ENCODE assay signal across 1 cellular context in genomic region chr2:8574196-8575010, GRCh38.
A peak's percentile ranks its signal among the peaks of the same experiment; 100 is the strongest.
TF ChIP-seq lines count a peak whose summit lies in the region.

No MANE protein-coding gene starts in this region.

TF ChIP-seq in HepG2, 621 proteins besides CTCF, POLR2A, EP300 and RAD21 (continued from another document and continues in another):
- TF ChIP-seq PREB (CRISPR knock-in tag; IDR thresholded peaks at IDR 0.05) (0 out of 2 replicates have a peak, but pooled peaks have one; percentile 60), ZNF660 (CRISPR knock-in tag; IDR thresholded peaks at IDR 0.05; ENCODE audit: borderline replicate concordance, low read depth) (0 out of 2 replicates have a peak, but pooled peaks have one; percentile 72), SATB2 (CRISPR knock-in tag; IDR thresholded peaks at IDR 0.05) (no peak), ZNF609 (CRISPR knock-in tag; IDR thresholded peaks at IDR 0.05; ENCODE audit: borderline replicate concordance) (peak; percentile 96), ZC3H13 (CRISPR knock-in tag; IDR thresholded peaks at IDR 0.05) (0 out of 2 replicates have a peak, but pooled peaks have one; percentile 15), NR3C1 (CRISPR knock-in tag; IDR thresholded peaks at IDR 0.05) (no peak), TFDP1 (CRISPR knock-in tag; IDR thresholded peaks at IDR 0.05; ENCODE audit: borderline replicate concordance) (peak; percentile 60; the same call in 1 of the 2 replicates), ZNF121 (CRISPR knock-in tag; IDR thresholded peaks at IDR 0.05) (peak; percentile 70), SRSF1 (optimal IDR thresholded peaks at IDR 0.05; ENCODE audit: low read depth, low read length) (peak; percentile 66), ZNF225 (CRISPR knock-in tag; IDR thresholded peaks at IDR 0.05) (0 out of 2 replicates have a peak, but pooled peaks have one; percentile 39), FOXC1 (CRISPR knock-in tag; IDR thresholded peaks at IDR 0.05; ENCODE audit: borderline replicate concordance) (0 out of 2 replicates have a peak, but pooled peaks have one; percentile 15), PPARG (CRISPR knock-in tag; conservative IDR thresholded peaks at IDR 0.05) (peak; percentile 81), HDAC6 (IDR thresholded peaks at IDR 0.05; ENCODE audit: low read depth, low read length) (no peak), CSRNP1 (CRISPR knock-in tag; IDR thresholded peaks at IDR 0.05) (no peak), AKNA (CRISPR knock-in tag; IDR thresholded peaks at IDR 0.05; ENCODE audit: borderline replicate concordance) (no peak), ARHGAP35 (CRISPR knock-in tag; IDR thresholded peaks at IDR 0.05; ENCODE audit: borderline replicate concordance) (0 out of 2 replicates have a peak, but pooled peaks have one; percentile 16), ATF5 (CRISPR knock-in tag; IDR thresholded peaks at IDR 0.05; ENCODE audit: low read depth) (peak; percentile 40; the same call in 1 of the 2 replicates), RARG (CRISPR knock-in tag; IDR thresholded peaks at IDR 0.05; ENCODE audit: low read depth) (no peak), HNF4G (IDR thresholded peaks at IDR 0.05; ENCODE audit: borderline replicate concordance, low read depth, low read length) (peak; percentile 89), HNF4G (CRISPR knock-in tag; IDR thresholded peaks at IDR 0.05; ENCODE audit: borderline replicate concordance, low read depth) (peak; percentile 87; the same call in 1 of the 2 replicates), ZBTB14 (CRISPR knock-in tag; IDR thresholded peaks at IDR 0.05) (0 out of 2 replicates have a peak, but pooled peaks have one; percentile 11), ZBTB34 (CRISPR knock-in tag; IDR thresholded peaks at IDR 0.05) (no peak; the same call in 1 of the 2 replicates), ZNF513 (CRISPR knock-in tag; conservative IDR thresholded peaks at IDR 0.05) (no peak), HMGA1 (CRISPR knock-in tag; conservative IDR thresholded peaks at IDR 0.05) (no peak), BCL3 (CRISPR knock-in tag; IDR thresholded peaks at IDR 0.05) (peak; percentile 100), ZSCAN22 (CRISPR knock-in tag; IDR thresholded peaks at IDR 0.05) (no peak; the same call in 1 of the 2 replicates), ZNF451 (CRISPR knock-in tag; IDR thresholded peaks at IDR 0.05) (peak; percentile 98), DMTF1 (CRISPR knock-in tag; IDR thresholded peaks at IDR 0.05) (peak; percentile 48; the same call in 1 of the 2 replicates)
